In genomic region chr11:59559886-59560285, GRCh38 we compare ENCODE assay signal across 8 cellular contexts. TPM values are rescaled to one million over a fixed set of nuclear protein-coding genes. Genes with fewer than 3 reads are reported as not detected.
DNase-seq lines count a peak whose midpoint lies in the region; ATAC-seq, FAIRE-seq and TF ChIP-seq lines count a peak whose summit lies in the region.

No MANE protein-coding gene starts in this region.

- H4K20me1 ChIP-seq in Loucy (ENCODE audit: insufficient read depth, low read length, poor library complexity, severe bottlenecking), result no peaks in the 10 kb centered on the region
- H4K20me1 ChIP-seq in H1 (replicated peaks in 1 of 2; ENCODE audit: control insufficient read depth in 1 of 2, insufficient read depth in 2 of 2, low read length in 2 of 2), result no peaks in the 10 kb centered on the region

- H3K9me2 ChIP-seq in Loucy (replicated peaks; ENCODE audit: low read depth, low read length), result no peaks in the 10 kb centered on the region

- H2BK20ac ChIP-seq in H1 (ENCODE audit: low read length), result no peak overlapping the region

- no peak overlapping the region for H3K56ac ChIP-seq in H1 (replicated peaks; ENCODE audit: insufficient read length, low read depth, low read length)

- TF ChIP-seq EP300 in H1 (IDR thresholded peaks at IDR 0.05; ENCODE audit: borderline replicate concordance in 1 of 2, low read depth in 2 of 2, low read length in 2 of 2), result no peak

- TF ChIP-seq POLR2A in H1 (IDR thresholded peaks at IDR 0.05; ENCODE audit: control extremely low read depth in 1 of 2, low read depth in 2 of 2, low read length in 2 of 2), result no peak

- H3K4me2 ChIP-seq in Loucy (ENCODE audit: low read depth, low read length, poor library complexity, severe bottlenecking) (peak overlapping the region; percentile 78), H1 (ENCODE audit: insufficient read depth in 1 of 2, low read depth in 2 of 2, low read length in 2 of 2) (peak overlapping the region; percentile 73 to 91), parathyroid adenoma (ENCODE audit: low read length) (no peak overlapping the region)

- H3K23me2 ChIP-seq in H1 (ENCODE audit: low read depth, low read length), result peaks cover 19% of the 10 kb centered on the region; the same call in 1 of the 2 replicates

- H4K8ac ChIP-seq in H1 (ENCODE audit: extremely low read depth, insufficient read depth, low read length), result no peak overlapping the region

- H3K4me1 ChIP-seq in Loucy (ENCODE audit: insufficient read depth, low read length, poor library complexity, severe bottlenecking), result peaks cover 17% of the 10 kb centered on the region
- H3K4me1 ChIP-seq in H1 (replicated peaks in 1 of 4; ENCODE audit: control insufficient read depth in 3 of 4, insufficient read depth in 4 of 4, low read length in 3 of 4), result peaks cover 2 to 5% (median 3%) of the 10 kb centered on the region in 4 experiments; a peak in 6 of 7 replicates
- peaks cover 2% of the 10 kb centered on the region for H3K4me1 ChIP-seq in parathyroid adenoma

- H3K36me3 ChIP-seq in Loucy (ENCODE audit: insufficient read depth, low read length) (no peaks in the 10 kb centered on the region), H1 (ENCODE audit: control insufficient read depth in 2 of 4, insufficient read depth in 4 of 4, low read length in 3 of 4) (no peaks in the 10 kb centered on the region), parathyroid adenoma (ENCODE audit: control insufficient read depth, insufficient read depth, low read length) (no peaks in the 10 kb centered on the region)

- H2AFZ ChIP-seq in Loucy (ENCODE audit: low read length) (peak overlapping the region; percentile 20; the same call in 1 of the 2 replicates), H1 (ENCODE audit: low read length) (no peak overlapping the region), parathyroid adenoma (no peak overlapping the region)

- no peaks in the 10 kb centered on the region for H3K79me1 ChIP-seq in H1 (ENCODE audit: low read depth, low read length)

- peak overlapping the region; percentile 94 for H3K4me3 ChIP-seq in Loucy (ENCODE audit: low read length, poor library complexity, severe bottlenecking)
- H3K4me3 ChIP-seq in H1 (ENCODE audit: extremely low read depth in 1 of 4, insufficient read depth in 2 of 4, low read depth in 3 of 4, low read length in 4 of 4), result peak overlapping the region; percentile 86 to 94 (median 90); a peak in 7 of 8 replicates
- H3K4me3 ChIP-seq in parathyroid adenoma (ENCODE audit: low read depth, low read length), result no peak overlapping the region

- H3F3A ChIP-seq in Loucy (ENCODE audit: low read depth), result peaks cover 10% of the 10 kb centered on the region; the same call in 1 of the 2 replicates

- no peak overlapping the region for H2BK12ac ChIP-seq in H1 (ENCODE audit: low read depth, low read length)

- peak overlapping the region; percentile 96 for H3K9ac ChIP-seq in Loucy (ENCODE audit: low read depth, low read length, poor library complexity, severe bottlenecking)
- H3K9ac ChIP-seq in H1 (replicated peaks in 1 of 4; ENCODE audit: extremely low read depth in 1 of 4, low read depth in 3 of 4, low read length in 3 of 4), result peak overlapping the region in 1 of 4 experiments; percentile 24; a peak in 1 of 7 replicates
- H3K9ac ChIP-seq in parathyroid adenoma, result no peak overlapping the region

- H2BK5ac ChIP-seq in H1 (ENCODE audit: low read depth, low read length), result no peak overlapping the region

- H3K18ac ChIP-seq in H1 (ENCODE audit: extremely low read depth, low read length), result no peak overlapping the region

- H4K5ac ChIP-seq in H1 (ENCODE audit: insufficient read length, low read depth, low read length), result no peak overlapping the region

- H3K27me3 ChIP-seq in Loucy (ENCODE audit: insufficient read depth, low read length, poor library complexity, severe bottlenecking) (no peaks in the 10 kb centered on the region), H1 (replicated peaks in 1 of 4; ENCODE audit: control insufficient read depth in 3 of 4, extremely low read depth in 1 of 4, insufficient read depth in 3 of 4, low read length in 3 of 4) (no peaks in the 10 kb centered on the region; a peak in 1 of 7 replicates), parathyroid adenoma (ENCODE audit: control insufficient read depth, insufficient read depth, low read length) (no peaks in the 10 kb centered on the region)

- H2AK5ac ChIP-seq in H1 (ENCODE audit: low read depth, low read length), result no peak overlapping the region

- no peak overlapping the region for H3K23ac ChIP-seq in H1 (ENCODE audit: insufficient read length)

- H2BK120ac ChIP-seq in H1 (replicated peaks; ENCODE audit: low read depth, low read length), result no peak overlapping the region

- H2BK15ac ChIP-seq in H1 (ENCODE audit: low read length), result no peak overlapping the region

- H3K14ac ChIP-seq in H1 (ENCODE audit: insufficient read length), result no peak overlapping the region

- H3K4ac ChIP-seq in H1 (replicated peaks; ENCODE audit: insufficient read length, low read depth, low read length), result no peak overlapping the region

- POLR2A ChIA-PET in H1 (lab: Charles Lee; ENCODE audit: partially characterized antibody), result interaction anchor here (1.6 to 3.9 kb wide), 2 partner anchors 10 to 110 kb away, joined by 6 to 19 read pairs; partner anchors contain the start of gene PATL1

- TF ChIP-seq RAD21 in H1 (IDR thresholded peaks at IDR 0.05 in 1 of 2, conservative IDR thresholded peaks at IDR 0.05 in 1 of 2; ENCODE audit: low read depth in 2 of 2, low read length in 2 of 2), result no peak

- H3K27ac ChIP-seq in H1 (ENCODE audit: low read depth, low read length) (no peak overlapping the region), parathyroid adenoma (peak overlapping the region; percentile 88)

- H3K9me3 ChIP-seq in Loucy (ENCODE audit: insufficient read depth, low read depth, low read length) (no peaks in the 10 kb centered on the region), H1 (ENCODE audit: insufficient read depth in 2 of 2, low read depth in 1 of 2, low read length in 1 of 2) (no peaks in the 10 kb centered on the region), parathyroid adenoma (ENCODE audit: control insufficient read depth, low read length) (no peaks in the 10 kb centered on the region)

- no peak overlapping the region for H4K91ac ChIP-seq in H1 (replicated peaks; ENCODE audit: insufficient read length, low read length)

- TF ChIP-seq CTCF in Loucy (conservative IDR thresholded peaks at IDR 0.05; ENCODE audit: low read length) (no peak), H1 (IDR thresholded peaks at IDR 0.05; ENCODE audit: control extremely low read depth in 1 of 3, insufficient read depth in 1 of 3, low read depth in 1 of 3, low read length in 3 of 3) (no peak), parathyroid adenoma (IDR thresholded peaks at IDR 0.05) (no peak)

- FAIRE-seq in H1 (lab: Jason Lieb, UNC) (no peak), HTR-8/SVneo (lab: Jason Lieb, UNC) (no peak)

- ATAC-seq in GM18907 (IDR thresholded peaks at IDR 0.05; ENCODE audit: unreplicated experiment), result peak; percentile 2

- H3K79me2 ChIP-seq in Loucy (ENCODE audit: insufficient read depth, low read length) (no peaks in the 10 kb centered on the region), H1 (ENCODE audit: control insufficient read depth in 1 of 2, insufficient read depth in 2 of 2, low read length in 2 of 2) (no peaks in the 10 kb centered on the region), parathyroid adenoma (no peaks in the 10 kb centered on the region)

- CTCF ChIA-PET in H1 (lab: Charles Lee; ENCODE audit: partially characterized antibody), result interaction anchor here (0.6 to 1.5 kb wide), 3 partner anchors 118 to 130 kb away, joined by 3 to 4 read pairs (median 3); no protein-coding TSS in a partner anchor

- DNase-seq in H1 (ENCODE audit: low read depth in 1 of 2, low spot score in 2 of 2), result no peak
- no peak for DNase-seq in NCI-H748 (lab: John Stamatoyannopoulos, UW; ENCODE audit: unreplicated experiment)
- DNase-seq in central memory CD4-positive, alpha-beta T cell, result no peak
- no peak for DNase-seq in stimulated activated CD4-positive, alpha-beta T cell treated with anti-CD3 and anti-CD28 coated beads, Interleukin-1b, Interleukin-23, amount 100 ng/mL, for 48 hours
- DNase-seq in HTR-8/SVneo (ENCODE audit: insufficient read length, low spot score), result no peak

- 29% methylated on average over 8 of the region's 8 CpGs; no CpG with 5 or more reads in 1 of the 2 experiments for WGBS in H1 (ENCODE audit: extremely low coverage in 1 of 2, insufficient coverage in 1 of 2, insufficient read length in 1 of 2, insufficient replicate concordance in 2 of 2, low coverage in 1 of 2, low lambda C conversion rate in 2 of 2, missing lambda C conversion rate in 1 of 2), 2 experiments

TF ChIP-seq in H1, 55 proteins besides CTCF, POLR2A, EP300 and RAD21 (continues in another document):
- TF ChIP-seq RXRA (IDR thresholded peaks at IDR 0.05; ENCODE audit: insufficient read depth, low read depth, low read length), result no peak

RNA-seq across cellular contexts. Expression of gene OR4D9, which starts 48.5 kb away (rescaled TPM):
- total RNA-seq in H1 (2021; fragmentation: NEBNext Ultra II Directional; extraction: Animal tissue kit (Norgen Biotek cat#: 25700)), result not detected in 2 replicates
- not detected in 2 replicates for polyA plus RNA-seq in H1 (2011; rRNA removed)
- not detected for polyA plus RNA-seq in H1 (2011; cell fraction: cytosol; rRNA removed)
- not detected for polyA plus RNA-seq in H1 (2011; cell fraction: nucleus; rRNA removed)
- not detected in 4 replicates for polyA plus RNA-seq in H1 (2012, experiment 1 of 2)
- polyA plus RNA-seq in H1 (2012, experiment 2 of 2), result not detected
- polyA plus RNA-seq in H1 (2013, experiment 1 of 2), result not detected
- polyA plus RNA-seq in H1 (2013, experiment 2 of 2), result not detected
- not detected in 2 replicates for polyA minus RNA-seq in H1 (2011; rRNA and poly(A)+ RNA removed)
- not detected for polyA minus RNA-seq in H1 (2011; cell fraction: cytosol; rRNA and poly(A)+ RNA removed)
- polyA minus RNA-seq in H1 (2011; cell fraction: nucleus; rRNA and poly(A)+ RNA removed), result not detected

RNA-seq across cellular contexts. Expression of gene OSBP, which starts 55.7 kb away (rescaled TPM):
- 41.2 and 43.1 TPM in 2 replicates for total RNA-seq in H1 (2021; fragmentation: NEBNext Ultra II Directional; extraction: Animal tissue kit (Norgen Biotek cat#: 25700))
- 10.8 and 13.2 TPM in 2 replicates for polyA plus RNA-seq in H1 (2011; rRNA removed)
- polyA plus RNA-seq in H1 (2011; cell fraction: cytosol; rRNA removed), result 15.2 TPM
- 17.0 TPM for polyA plus RNA-seq in H1 (2011; cell fraction: nucleus; rRNA removed)
- 22.2 to 30.6 TPM (median 26.0 TPM) in 4 replicates for polyA plus RNA-seq in H1 (2012, experiment 1 of 2)
- polyA plus RNA-seq in H1 (2012, experiment 2 of 2), result 3.5 TPM
- 21.7 TPM for polyA plus RNA-seq in H1 (2013, experiment 1 of 2)
- 21.0 TPM for polyA plus RNA-seq in H1 (2013, experiment 2 of 2)
- polyA minus RNA-seq in H1 (2011; rRNA and poly(A)+ RNA removed), result 30.5 and 33.6 TPM in 2 replicates
- polyA minus RNA-seq in H1 (2011; cell fraction: cytosol; rRNA and poly(A)+ RNA removed), result 16.4 TPM
- 21.8 TPM for polyA minus RNA-seq in H1 (2011; cell fraction: nucleus; rRNA and poly(A)+ RNA removed)

RNA-seq across cellular contexts. Expression of gene OR4D11, which starts 56.5 kb away (rescaled TPM):
- not detected in 2 replicates for total RNA-seq in H1 (2021; fragmentation: NEBNext Ultra II Directional; extraction: Animal tissue kit (Norgen Biotek cat#: 25700))
- polyA plus RNA-seq in H1 (2011; rRNA removed), result not detected in 2 replicates
- not detected for polyA plus RNA-seq in H1 (2011; cell fraction: cytosol; rRNA removed)
- polyA plus RNA-seq in H1 (2011; cell fraction: nucleus; rRNA removed), result not detected
- not detected in 4 replicates for polyA plus RNA-seq in H1 (2012, experiment 1 of 2)
- polyA plus RNA-seq in H1 (2012, experiment 2 of 2), result not detected
- not detected for polyA plus RNA-seq in H1 (2013, experiment 1 of 2)
- not detected for polyA plus RNA-seq in H1 (2013, experiment 2 of 2)
- polyA minus RNA-seq in H1 (2011; rRNA and poly(A)+ RNA removed), result not detected in 2 replicates
- polyA minus RNA-seq in H1 (2011; cell fraction: cytosol; rRNA and poly(A)+ RNA removed), result not detected
- not detected for polyA minus RNA-seq in H1 (2011; cell fraction: nucleus; rRNA and poly(A)+ RNA removed)
